In the genomic region with DNA sequence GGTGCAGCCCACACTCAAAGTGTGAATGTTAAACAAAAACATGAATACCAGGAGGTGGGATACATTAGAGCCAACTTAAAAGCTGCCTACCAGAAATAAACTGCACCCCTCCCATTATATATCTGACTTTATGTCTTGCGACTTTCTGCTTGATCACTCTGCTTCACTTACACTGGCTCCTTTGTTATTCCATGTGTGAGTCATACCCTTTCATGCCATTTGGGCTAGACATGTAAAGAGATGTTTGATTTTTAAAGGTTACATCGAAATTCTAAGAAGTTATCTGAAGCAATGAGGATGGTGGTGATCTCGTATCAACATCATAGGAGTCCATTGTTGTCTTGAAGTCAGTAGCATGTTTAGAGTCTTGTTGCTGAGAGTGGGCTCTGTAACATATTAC, we compare ENCODE assay signal across 19 cellular contexts. TPM values are rescaled to one million over a fixed set of nuclear protein-coding genes. Genes with fewer than 3 reads are reported as not detected.
DNase-seq lines count a peak whose midpoint lies in the region; ATAC-seq and TF ChIP-seq lines count a peak whose summit lies in the region.
"Had no signal": no experiment of that assay in that cellular context is flagged by ENCODE, and none has a peak within 500 bp of the region (broad histone marks: within the 10 kb centered on the region; RNA-seq: fewer than 3 reads in every experiment).

No MANE protein-coding gene starts in this region.

- H3K27ac Mint-ChIP-seq in neural progenitor cell, result no peak overlapping the region
- H3K27ac Mint-ChIP-seq: T-helper 2 cell treated with Interferon-gamma antibody and Interleukin-4, amounts not matched to agents 5 μg/mL and 100 μg/mL, for 36 hours had no signal

- no peak overlapping the region for H3K9ac ChIP-seq in neural progenitor cell

- CTCF ChIA-PET in OCI-LY7 (lab: Charles Lee; ENCODE audit: unreplicated experiment), result no interaction called here

- H3K27ac ChIP-seq in neural progenitor cell (no peak overlapping the region), OCI-LY7 (ENCODE audit: low read depth, low read length, poor library complexity, severe bottlenecking) (no peak overlapping the region)
- H3K27ac ChIP-seq: dorsolateral prefrontal cortex, gastroesophageal sphincter, spleen had no signal

- ATAC-seq in sciatic nerve, result no peak
- ATAC-seq: gastroesophageal sphincter had no signal

- no peak overlapping the region for H3K4me2 ChIP-seq in neural progenitor cell
- H3K4me2 ChIP-seq in OCI-LY7 (ENCODE audit: low read length), result no peak overlapping the region

- DNase-seq in COLO829 (ENCODE audit: low spot score) (peak; percentile 93), NCI-H460 (ENCODE audit: extremely low read depth, low read depth) (peak; percentile 82), cardiac fibroblast (ENCODE audit: low read depth in 2 of 2) (peak; percentile 50 to 69), kidney glomerular epithelial cell (lab: John Stamatoyannopoulos, UW) (peak; percentile 47), neural progenitor cell (ENCODE audit: low spot score) (no peak), OCI-LY7 (ENCODE audit: low spot score) (no peak), mucosa of gallbladder (ENCODE audit: low spot score) (no peak), sciatic nerve (ENCODE audit: low spot score) (no peak)
- DNase-seq: activated T-cell treated with anti-CD3 and anti-CD28 coated beads, Interleukin-2, amount 50 U/mL, for 1 hour; dorsolateral prefrontal cortex; KG1; midbrain; NCI-H1694 treated with DMSO at 0.1 percent for 48 hours; NCI-H526; occipital lobe; spleen had no signal

- no peaks in the 10 kb centered on the region for H3K36me3 ChIP-seq in neural progenitor cell
- no peaks in the 10 kb centered on the region for H3K36me3 ChIP-seq in OCI-LY7 (ENCODE audit: insufficient read depth, low read length)
- H3K36me3 ChIP-seq: gastroesophageal sphincter, HAP-1, spleen had no signal

- H4K20me1 ChIP-seq in neural progenitor cell (ENCODE audit: low read depth) (no peaks in the 10 kb centered on the region), OCI-LY7 (ENCODE audit: insufficient read depth, low read length) (no peaks in the 10 kb centered on the region)

- H3K9me3 ChIP-seq in neural progenitor cell (ENCODE audit: low read depth) (no peaks in the 10 kb centered on the region), OCI-LY7 (ENCODE audit: low read length) (no peaks in the 10 kb centered on the region)
- H3K9me3 ChIP-seq: gastroesophageal sphincter, HAP-1 had no signal

- intact Hi-C loops in OCI-LY7 (cut with micrococcal nuclease; ENCODE audit: unreplicated experiment), result no loop called here
- intact Hi-C loops in sciatic nerve (cut with DNase I), result no loop called here

- H3K4me1 ChIP-seq in neural progenitor cell (peaks cover 7% of the 10 kb centered on the region), OCI-LY7 (ENCODE audit: insufficient read depth, low read length, poor library complexity, severe bottlenecking) (no peaks in the 10 kb centered on the region)
- H3K4me1 ChIP-seq: gastroesophageal sphincter, HAP-1, spleen had no signal

- H3K79me2 ChIP-seq in neural progenitor cell (ENCODE audit: low read depth) (no peaks in the 10 kb centered on the region), OCI-LY7 (ENCODE audit: insufficient read depth, low read depth, low read length) (no peaks in the 10 kb centered on the region)

- BruUV-seq in OCI-LY7 (replicated peaks; lab: Mats Ljungman, UMichigan), result no TSS peak

- H3K9me2 ChIP-seq in OCI-LY7 (ENCODE audit: insufficient read depth, low read length), result no peaks in the 10 kb centered on the region

- H3K4me1 Mint-ChIP-seq in neural progenitor cell, result no peaks in the 10 kb centered on the region

- no peaks in the 10 kb centered on the region for H3K36me3 Mint-ChIP-seq in neural progenitor cell

- H3K27me3 Mint-ChIP-seq in neural progenitor cell (ENCODE audit: insufficient read depth, low read depth), result peaks cover 3% of the 10 kb centered on the region

- TF ChIP-seq CTCF in cardiac fibroblast (IDR thresholded peaks at IDR 0.05; ENCODE audit: low read depth, low read length), result no peak
- no peak for TF ChIP-seq CTCF in neural progenitor cell (IDR thresholded peaks at IDR 0.05)
- no peak for TF ChIP-seq CTCF in OCI-LY7 (conservative IDR thresholded peaks at IDR 0.05; ENCODE audit: low read length)

- POLR2A ChIA-PET in OCI-LY7 (lab: Charles Lee), result no interaction called here

- no peaks in the 10 kb centered on the region for H3K9me3 Mint-ChIP-seq in neural progenitor cell

- H2AFZ ChIP-seq in neural progenitor cell (replicated peaks) (no peak overlapping the region), OCI-LY7 (ENCODE audit: low read length) (no peak overlapping the region)

- H3K4me3 ChIP-seq in cardiac fibroblast (replicated peaks in 1 of 2; ENCODE audit: low read depth in 2 of 2, low read length in 2 of 2), result no peak overlapping the region
- H3K4me3 ChIP-seq in neural progenitor cell, result no peak overlapping the region
- H3K4me3 ChIP-seq in OCI-LY7 (ENCODE audit: low read depth, low read length, poor library complexity, severe bottlenecking), result no peak overlapping the region
- H3K4me3 ChIP-seq: dorsolateral prefrontal cortex, gastroesophageal sphincter, HAP-1, spleen had no signal

- no peaks in the 10 kb centered on the region for H3F3A ChIP-seq in neural progenitor cell (ENCODE audit: low read depth)

- no peaks in the 10 kb centered on the region for H3K27me3 ChIP-seq in neural progenitor cell
- H3K27me3 ChIP-seq: dorsolateral prefrontal cortex, gastroesophageal sphincter, spleen had no signal

- H3K4me3 Mint-ChIP-seq in neural progenitor cell, result no peak overlapping the region
- H3K4me3 Mint-ChIP-seq: T-helper 2 cell treated with Interferon-gamma antibody and Interleukin-4, amounts not matched to agents 5 μg/mL and 100 μg/mL, for 36 hours had no signal

RNA-seq across cellular contexts. Expression of a gene that starts 31.6 kb away (rescaled TPM):
- total RNA-seq in NCI-H460 (2014; rRNA removed; shearing (Covaris generic)), result 68.8 and 81.6 TPM in 2 replicates
- polyA plus RNA-seq in NCI-H460 (2014; cell fraction: nucleus; rRNA removed), result 17.4 and 33.0 TPM in 2 replicates
- 35.5 and 36.8 TPM in 2 replicates for total RNA-seq in neural progenitor cell (ENCODE audit: low replicate concordance)
- not detected in 2 replicates for total RNA-seq in OCI-LY7 (2014; rRNA removed; shearing (Covaris generic))
- total RNA-seq in OCI-LY7 (2022), result not detected in 2 replicates
- 136 TPM for total RNA-seq in mucosa of gallbladder
- total RNA-seq in sciatic nerve, result 45.3 TPM

Comparison
In these comparisons a context has a peak if more than half of its experiments do, and no peak if none do; other contexts are left out.
1. DNase-seq: peak in COLO829 (single experiment), NCI-H460 (single experiment), cardiac fibroblast (2 of 2) and kidney glomerular epithelial cell (single experiment); none in neural progenitor cell (single experiment), OCI-LY7 (single experiment), mucosa of gallbladder (single experiment) and sciatic nerve (single experiment).
2. RNA of a gene that starts 31.6 kb away (total RNA-seq): 136 TPM in mucosa of gallbladder (single experiment), 68.8 to 81.6 TPM in NCI-H460, 45.3 TPM in sciatic nerve (single experiment) and 35.5 to 36.8 TPM in neural progenitor cell; not detected in OCI-LY7; every median in the first group is over 10 times any median in the second.